In genomic region chr6:16276991-16277981, GRCh38 we compare ENCODE assay signal across 1 cellular context.
TF ChIP-seq lines count a peak whose summit lies in the region.

No MANE protein-coding gene starts in this region.

TF ChIP-seq in K562, 482 proteins besides CTCF, POLR2A, EP300 and RAD21 (continued from another document and continues in another):
- TF ChIP-seq KDM4B (IDR thresholded peaks at IDR 0.05; ENCODE audit: borderline replicate concordance in 2 of 2, low read depth in 1 of 2) = no peak
- no peak for TF ChIP-seq ELK3 (CRISPR knock-in tag; IDR thresholded peaks at IDR 0.05)
- TF ChIP-seq ZFP91 (CRISPR knock-in tag; IDR thresholded peaks at IDR 0.05) = no peak
- no peak for TF ChIP-seq GTF2A2 (tag; IDR thresholded peaks at IDR 0.05)
- no peak for TF ChIP-seq POLR2H (tag; IDR thresholded peaks at IDR 0.05; ENCODE audit: low read depth)
- TF ChIP-seq TAF9B (IDR thresholded peaks at IDR 0.05; ENCODE audit: partially characterized antibody) = no peak
- no peak for TF ChIP-seq ARID2 (IDR thresholded peaks at IDR 0.05)
- TF ChIP-seq TCF15 (CRISPR knock-in tag; IDR thresholded peaks at IDR 0.05) = no peak
- no peak for TF ChIP-seq NR2C2 (CRISPR knock-in tag; IDR thresholded peaks at IDR 0.05)
- TF ChIP-seq NR2C2 (tag; IDR thresholded peaks at IDR 0.05) = peak; percentile 59; the same call in 1 of the 2 replicates
- no peak for TF ChIP-seq NCOA2 (IDR thresholded peaks at IDR 0.05; ENCODE audit: partially characterized antibody in 2 of 2)
- peak; percentile 96 for TF ChIP-seq FOSL1 (tag; conservative IDR thresholded peaks at IDR 0.05)
- TF ChIP-seq RUNX1 (IDR thresholded peaks at IDR 0.05; ENCODE audit: low read depth) = no peak
- TF ChIP-seq HMGXB4 (CRISPR knock-in tag; IDR thresholded peaks at IDR 0.05) = no peak
- no peak for TF ChIP-seq FOXK1 (CRISPR knock-in tag; IDR thresholded peaks at IDR 0.05; ENCODE audit: borderline replicate concordance)
- no peak for TF ChIP-seq BACH1 (tag; IDR thresholded peaks at IDR 0.05)
- TF ChIP-seq MCM5 (IDR thresholded peaks at IDR 0.05; ENCODE audit: low read depth) = no peak
- peak; percentile 27; the same call in 1 of the 2 replicates for TF ChIP-seq SAFB (IDR thresholded peaks at IDR 0.05; ENCODE audit: borderline replicate concordance, low read depth, low read length)
- TF ChIP-seq TCF7 (IDR thresholded peaks at IDR 0.05; ENCODE audit: borderline replicate concordance) = no peak; the same call in 1 of the 2 replicates
- TF ChIP-seq ZBTB8A (IDR thresholded peaks at IDR 0.05; ENCODE audit: partially characterized antibody) = no peak
- no peak for TF ChIP-seq CUX1 (CRISPR knock-in tag; IDR thresholded peaks at IDR 0.05)
- TF ChIP-seq SFPQ (IDR thresholded peaks at IDR 0.05; ENCODE audit: low read depth, low read length) = no peak
- no peak for TF ChIP-seq ZNF224 (CRISPR knock-in tag; IDR thresholded peaks at IDR 0.05)
- no peak for TF ChIP-seq ZNF134 (CRISPR knock-in tag; conservative IDR thresholded peaks at IDR 0.05)
- no peak for TF ChIP-seq NR2C1 (IDR thresholded peaks at IDR 0.05)
- TF ChIP-seq NR2C1 (tag; IDR thresholded peaks at IDR 0.05) = no peak
- TF ChIP-seq RBM39 (optimal IDR thresholded peaks at IDR 0.05; ENCODE audit: low read depth, low read length) = no peak
- 0 out of 2 replicates have a peak, but pooled peaks have one; percentile 43 for TF ChIP-seq ESRRA (IDR thresholded peaks at IDR 0.05; ENCODE audit: borderline replicate concordance, low read depth)
- no peak for TF ChIP-seq NFIX (CRISPR knock-in tag; IDR thresholded peaks at IDR 0.05; ENCODE audit: low read depth)
- TF ChIP-seq SNRNP70 (optimal IDR thresholded peaks at IDR 0.05; ENCODE audit: low read depth, low read length) = no peak
- TF ChIP-seq HCFC1 (IDR thresholded peaks at IDR 0.05; ENCODE audit: low read depth, low read length) = peak; percentile 52; the same call in 1 of the 2 replicates
- no peak for TF ChIP-seq SIRT6 (IDR thresholded peaks at IDR 0.05; ENCODE audit: low read depth, low read length)
- TF ChIP-seq NFXL1 (CRISPR knock-in tag; IDR thresholded peaks at IDR 0.05) = no peak
- no peak for TF ChIP-seq TFE3 (CRISPR knock-in tag; IDR thresholded peaks at IDR 0.05)
- TF ChIP-seq WHSC1 (IDR thresholded peaks at IDR 0.05; ENCODE audit: low read length) = no peak
- TF ChIP-seq ZNF609 (CRISPR knock-in tag; IDR thresholded peaks at IDR 0.05; ENCODE audit: borderline replicate concordance) = no peak
- TF ChIP-seq ZBTB26 (CRISPR knock-in tag; IDR thresholded peaks at IDR 0.05) = no peak
- 0 out of 2 replicates have a peak, but pooled peaks have one; percentile 48 for TF ChIP-seq ZSCAN32 (CRISPR knock-in tag; IDR thresholded peaks at IDR 0.05)
- peak in 1 of 2 experiments; percentile 95; a peak in 2 of 4 replicates for TF ChIP-seq TEAD1 (CRISPR knock-in tag; IDR thresholded peaks at IDR 0.05)
- 0 out of 2 replicates have a peak, but pooled peaks have one; percentile 47 for TF ChIP-seq ZNF431 (CRISPR knock-in tag; IDR thresholded peaks at IDR 0.05)
- TF ChIP-seq ZNF75A (CRISPR knock-in tag; IDR thresholded peaks at IDR 0.05) = no peak
- no peak for TF ChIP-seq NR4A1 (CRISPR knock-in tag; IDR thresholded peaks at IDR 0.05)
- TF ChIP-seq NR4A1 (tag; IDR thresholded peaks at IDR 0.05) = no peak
- no peak for TF ChIP-seq ZNF12 (CRISPR knock-in tag; IDR thresholded peaks at IDR 0.05)
- TF ChIP-seq ZNF146 (CRISPR knock-in tag; IDR thresholded peaks at IDR 0.05; ENCODE audit: unreplicated experiment) = no peak
- no peak for TF ChIP-seq MTA1 (IDR thresholded peaks at IDR 0.05; ENCODE audit: borderline replicate concordance)
- TF ChIP-seq LEF1 (IDR thresholded peaks at IDR 0.05) = 0 out of 2 replicates have a peak, but pooled peaks have one; percentile 17
